In the genomic region with DNA sequence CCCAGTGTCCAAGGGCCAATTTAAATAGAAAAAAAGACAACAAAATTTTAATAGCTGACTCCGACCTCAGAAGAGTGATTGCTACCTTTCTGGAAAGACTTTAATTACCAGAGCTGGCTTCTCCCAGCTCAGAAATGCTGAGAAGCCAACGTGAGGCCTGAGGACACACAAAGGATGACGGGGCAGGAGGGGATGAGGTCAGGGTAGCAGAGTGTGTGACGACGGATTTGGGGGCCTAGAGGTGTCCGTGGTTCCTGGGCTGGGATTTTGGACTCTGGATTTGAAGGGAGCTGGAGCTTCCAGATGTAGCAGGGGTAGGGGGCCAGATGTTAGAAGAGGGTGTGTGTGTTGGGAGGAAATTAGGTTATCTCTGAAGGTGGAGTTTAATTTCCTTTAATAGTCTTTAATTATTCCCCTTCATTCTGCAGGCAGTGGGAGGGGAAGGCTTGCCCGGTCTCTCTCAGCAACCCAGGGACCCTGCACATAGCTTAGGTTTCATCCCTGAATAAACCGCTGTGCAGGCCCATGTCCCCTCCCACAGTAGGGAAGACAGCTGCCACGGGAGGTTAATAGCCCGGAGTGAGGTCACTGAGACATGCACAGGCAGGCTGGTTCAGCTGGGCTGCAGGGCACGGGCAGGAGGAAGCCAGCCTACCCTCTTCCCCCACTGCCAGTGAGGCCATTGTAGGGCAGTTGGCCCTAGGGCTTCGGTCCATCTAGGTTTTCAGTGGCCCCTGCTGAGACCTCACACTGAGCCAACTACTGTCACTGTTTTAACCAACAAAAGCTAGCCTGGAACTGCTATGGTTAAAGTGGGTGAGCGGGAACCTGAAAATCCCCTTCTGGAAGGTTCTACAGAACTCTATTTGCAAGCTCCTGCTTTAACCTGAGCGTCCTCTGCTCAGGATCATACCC, we compare ENCODE assay signal across 1 cellular context.
TF ChIP-seq lines count a peak whose summit lies in the region.

No MANE protein-coding gene starts in this region.

TF ChIP-seq in GM23338, 12 proteins besides CTCF, POLR2A, EP300 and RAD21 (continued from another document):
- TF ChIP-seq, protein P1, sequence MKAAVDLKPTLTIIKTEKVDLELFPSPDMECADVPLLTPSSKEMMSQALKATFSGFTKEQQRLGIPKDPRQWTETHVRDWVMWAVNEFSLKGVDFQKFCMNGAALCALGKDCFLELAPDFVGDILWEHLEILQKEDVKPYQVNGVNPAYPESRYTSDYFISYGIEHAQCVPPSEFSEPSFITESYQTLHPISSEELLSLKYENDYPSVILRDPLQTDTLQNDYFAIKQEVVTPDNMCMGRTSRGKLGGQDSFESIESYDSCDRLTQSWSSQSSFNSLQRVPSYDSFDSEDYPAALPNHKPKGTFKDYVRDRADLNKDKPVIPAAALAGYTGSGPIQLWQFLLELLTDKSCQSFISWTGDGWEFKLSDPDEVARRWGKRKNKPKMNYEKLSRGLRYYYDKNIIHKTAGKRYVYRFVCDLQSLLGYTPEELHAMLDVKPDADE (IDR thresholded peaks at IDR 0.05): no peak
- TF ChIP-seq JUNB (IDR thresholded peaks at IDR 0.05; ENCODE audit: unreplicated experiment): no peak
